ENCODE assay signal across 28 cellular contexts in the genomic region with DNA sequence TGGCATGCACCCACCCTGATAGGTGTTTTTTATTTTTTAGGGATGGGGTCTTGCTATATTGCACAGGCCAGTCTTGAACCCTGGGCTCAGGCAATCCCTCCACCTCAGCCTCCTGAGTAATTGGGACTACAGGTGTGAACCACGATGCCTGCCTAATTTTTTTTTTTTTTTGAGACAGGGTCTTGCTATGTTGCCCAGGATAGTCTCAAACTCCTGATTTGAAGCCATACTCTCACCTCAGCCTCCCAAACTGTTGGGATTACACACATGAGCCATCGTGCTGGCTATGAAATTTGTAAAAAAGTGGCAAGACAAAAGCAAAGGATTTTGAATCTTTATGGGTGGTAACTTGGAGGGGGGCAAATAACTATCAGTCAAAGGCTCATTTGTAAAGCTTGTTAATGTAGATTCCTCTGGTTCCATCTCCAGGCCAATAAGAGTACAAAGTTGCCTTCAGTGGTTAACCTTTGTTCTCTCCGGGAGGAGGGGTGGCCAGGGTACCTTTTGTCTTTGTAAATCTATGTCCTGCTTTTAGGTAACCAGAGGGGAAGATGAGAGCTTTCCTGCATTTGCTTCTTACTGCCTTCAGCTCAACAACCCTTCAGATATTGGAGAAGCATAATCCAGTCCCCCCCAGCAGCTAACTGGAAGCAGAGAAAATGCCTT.
DNase-seq lines count a peak whose midpoint lies in the region; ATAC-seq, FAIRE-seq and TF ChIP-seq lines count a peak whose summit lies in the region.
"Had no signal": no experiment of that assay in that cellular context is flagged by ENCODE, and none has a peak within 500 bp of the region (broad histone marks: within the 10 kb centered on the region; RNA-seq: fewer than 3 reads in every experiment).

No MANE protein-coding gene starts in this region.

- H3K36me3 Mint-ChIP-seq in WTC11: no peaks in the 10 kb centered on the region
- H3K36me3 Mint-ChIP-seq: mesothelial cell of epicardium, T-cell had no signal

- no peaks in the 10 kb centered on the region for H3K27me3 ChIP-seq in A673 (replicated peaks; ENCODE audit: insufficient read depth, low read depth, low read length, poor library complexity)
- H3K27me3 ChIP-seq: adrenal gland, BLaER1, SJSA1, upper lobe of left lung had no signal

- no peaks in the 10 kb centered on the region for H3K9me3 Mint-ChIP-seq in WTC11
- H3K9me3 Mint-ChIP-seq: activated B cell treated with CpG ODN at 0.5 μM for 24 hours, IgD-negative memory B cell, mesothelial cell of epicardium, T-cell had no signal

- BruUV-seq in A673 (replicated peaks; lab: Mats Ljungman, UMichigan): no TSS peak

- H3K4me3 ChIP-seq in A673 (ENCODE audit: low read depth, low read length, poor library complexity, severe bottlenecking): no peak overlapping the region
- H3K4me3 ChIP-seq: adrenal gland, BLaER1, SJSA1, upper lobe of left lung had no signal

- peak; percentile 33 for FAIRE-seq in GM12892 (lab: Jason Lieb, UNC)
- FAIRE-seq: islet of Langerhans had no signal

- ATAC-seq in WTC11 (peak; percentile 76), GM19351 (IDR thresholded peaks at IDR 0.05; ENCODE audit: unreplicated experiment) (no peak), HG03520 (IDR thresholded peaks at IDR 0.05; ENCODE audit: unreplicated experiment) (no peak)
- ATAC-seq: T-cell had no signal

- H3K27me3 Mint-ChIP-seq in WTC11 (ENCODE audit: low read depth): no peaks in the 10 kb centered on the region
- H3K27me3 Mint-ChIP-seq: activated B cell treated with CpG ODN at 0.5 μM for 24 hours, IgD-negative memory B cell, naive B cell, T-cell had no signal

- DNase-seq in A673 (ENCODE audit: low spot score) (no peak), GM12892 (ENCODE audit: insufficient read length) (no peak), WTC11 (ENCODE audit: low spot score) (no peak), iPS-NIHi7 (ENCODE audit: extremely low spot score) (peak; percentile 32)
- DNase-seq in stimulated activated CD4-positive, alpha-beta T cell treated with anti-CD3 and anti-CD28 coated beads, Interleukin-4, amount 100 ng/mL, for 1 hour: no peak
- DNase-seq: activated B cell treated with CpG ODN at 0.5 μM for 24 hours; adrenal gland; central memory CD4-positive, alpha-beta T cell; cortex of kidney; effector memory CD4-positive, alpha-beta T cell; naive B cell; NCI-H1048; NCI-H187; NCI-H2171; NCI-H82; occipital lobe; stimulated activated CD4-positive, alpha-beta T cell treated with anti-CD3 and anti-CD28 coated beads, Interleukin-4, amount 100 ng/mL, for 4 hours; T-cell; upper lobe of left lung had no signal

- no peak for TF ChIP-seq POLR2A in GM12892 (IDR thresholded peaks at IDR 0.05; ENCODE audit: low read depth, low read length)

- no peak overlapping the region for H3K4me3 Mint-ChIP-seq in WTC11
- H3K4me3 Mint-ChIP-seq: activated B cell treated with CpG ODN at 0.5 μM for 24 hours, IgD-negative memory B cell, mesothelial cell of epicardium, naive B cell, T-cell had no signal

- CTCF ChIA-PET in A673 (lab: Charles Lee) (no interaction called here), WTC11 (lab: Charles Lee) (interaction anchor here (0.8 to 1.1 kb wide), 2 partner anchors 10 kb away, joined by 4 to 5 read pairs; no protein-coding TSS in a partner anchor)

- peaks cover 76% of the 10 kb centered on the region for H3K4me1 Mint-ChIP-seq in WTC11

- H3K9me3 ChIP-seq in A673 (ENCODE audit: low read depth, low read length, poor library complexity, severe bottlenecking): no peaks in the 10 kb centered on the region
- H3K9me3 ChIP-seq: adrenal gland, SJSA1, upper lobe of left lung had no signal

- peaks cover 42% of the 10 kb centered on the region for H3K4me1 ChIP-seq in A673 (ENCODE audit: insufficient read depth, low read length, poor library complexity, severe bottlenecking)

- intact Hi-C loops in A673 (cut with micrococcal nuclease; ENCODE audit: unreplicated experiment): no loop called here

- H3K27ac Mint-ChIP-seq in WTC11: peak overlapping the region; percentile 34
- H3K27ac Mint-ChIP-seq: activated B cell treated with CpG ODN at 0.5 μM for 24 hours, IgD-negative memory B cell, mesothelial cell of epicardium had no signal

- no peak for TF ChIP-seq CTCF in A673 (conservative IDR thresholded peaks at IDR 0.05; ENCODE audit: low read depth, low read length)
- TF ChIP-seq CTCF in WTC11 (IDR thresholded peaks at IDR 0.05): no peak

- H3K36me3 ChIP-seq in A673 (ENCODE audit: insufficient read depth, low read length, poor library complexity, severe bottlenecking): no peaks in the 10 kb centered on the region
- H3K36me3 ChIP-seq: adrenal gland, BLaER1, SJSA1, upper lobe of left lung had no signal

- POLR2A ChIA-PET in A673 (lab: Charles Lee; ENCODE audit: low non-redundant PET) (interaction anchor here (0.6 kb wide), 1 partner anchor 539 kb away, joined by 3 read pairs; no protein-coding TSS in a partner anchor), WTC11 (lab: Charles Lee) (interaction anchor here (1.0 kb wide), 1 partner anchor 163 kb away, joined by 3 read pairs; no protein-coding TSS in a partner anchor)

- peak overlapping the region; percentile 17 for H3K27ac ChIP-seq in A673 (ENCODE audit: low read depth, low read length, poor library complexity, severe bottlenecking)
- H3K27ac ChIP-seq: adrenal gland, epithelial cell of prostate, RWPE1, SJSA1, upper lobe of left lung had no signal

TF ChIP-seq in WTC11, 78 proteins besides CTCF, POLR2A, EP300 and RAD21:
- TF ChIP-seq ZNF416 (CRISPR knock-in tag; IDR thresholded peaks at IDR 0.05) (no peak), ZNF121 (CRISPR knock-in tag; IDR thresholded peaks at IDR 0.05) (peak; percentile 94)
